Comparison of ENCODE assay signal across 19 cellular contexts in the genomic region with DNA sequence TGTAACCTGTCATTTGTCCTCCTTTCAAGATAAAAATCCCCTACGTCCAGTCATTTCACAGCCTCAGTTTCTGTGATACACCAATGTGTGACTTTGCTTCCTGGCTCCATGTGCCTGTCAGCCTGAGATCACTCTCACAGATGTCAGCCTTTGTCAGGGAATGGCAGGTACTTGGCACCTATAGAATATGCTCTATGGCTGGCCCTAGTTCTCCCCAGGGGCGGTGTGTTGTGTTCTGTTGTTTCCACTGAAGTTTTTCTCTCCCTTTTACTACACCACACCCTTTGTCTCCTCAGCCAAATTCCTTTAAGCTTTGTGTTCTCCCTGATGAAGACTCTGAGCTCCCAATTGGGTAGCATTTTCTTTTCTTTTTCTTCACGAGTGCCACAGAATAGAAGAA.
DNase-seq lines count a peak whose midpoint lies in the region; ATAC-seq and TF ChIP-seq lines count a peak whose summit lies in the region.
"Had no signal": no experiment of that assay in that cellular context is flagged by ENCODE, and none has a peak within 500 bp of the region (broad histone marks: within the 10 kb centered on the region; RNA-seq: fewer than 3 reads in every experiment).

No MANE protein-coding gene starts in this region.

- intact Hi-C loops in psoas muscle (cut with DNase I): no loop called here

- H3K36me3 ChIP-seq in hepatocyte (replicated peaks; ENCODE audit: insufficient read depth, low read depth) (no peaks in the 10 kb centered on the region), psoas muscle (ENCODE audit: insufficient read depth in 1 of 2, low read depth in 1 of 2) (no peaks in the 10 kb centered on the region)

- H3K4me1 ChIP-seq in hepatocyte (ENCODE audit: insufficient read depth) (no peaks in the 10 kb centered on the region), psoas muscle (peaks cover 5% of the 10 kb centered on the region)
- H3K4me1 ChIP-seq: body of pancreas had no signal

- H3K4me3 ChIP-seq in hepatocyte (peak overlapping the region; percentile 20), psoas muscle (peak overlapping the region; percentile 47)
- H3K4me3 ChIP-seq: body of pancreas had no signal

- TF ChIP-seq CTCF in hepatocyte (IDR thresholded peaks at IDR 0.05; ENCODE audit: poor library complexity): no peak
- TF ChIP-seq CTCF in psoas muscle (IDR thresholded peaks at IDR 0.05): no peak

- peak overlapping the region; percentile 65 for H3K4me2 ChIP-seq in hepatocyte

- H3K27me3 ChIP-seq in hepatocyte (peaks cover 14% of the 10 kb centered on the region), psoas muscle (ENCODE audit: insufficient read depth in 3 of 3, low read length in 2 of 3) (no peaks in the 10 kb centered on the region)
- H3K27me3 ChIP-seq: body of pancreas had no signal

- no peaks in the 10 kb centered on the region for H3K9me3 ChIP-seq in hepatocyte (ENCODE audit: low read depth)
- H3K9me3 ChIP-seq in psoas muscle: no peaks in the 10 kb centered on the region
- H3K9me3 ChIP-seq: body of pancreas had no signal

- no peaks in the 10 kb centered on the region for H4K20me1 ChIP-seq in hepatocyte (ENCODE audit: insufficient read depth, poor library complexity, severe bottlenecking)

- 64% methylated on average over 3 of the region's 3 CpGs for WGBS in hepatocyte (ENCODE audit: low lambda C conversion rate, missing lambda C conversion rate)
- WGBS in psoas muscle, 3 donors: 18 to 36% (median 26%) methylated on average over 3 of the region's 3 CpGs

- no peak overlapping the region for H2AFZ ChIP-seq in hepatocyte

- no peaks in the 10 kb centered on the region for H3K79me2 ChIP-seq in hepatocyte

- peak; percentile 53 to 85 (median 66) for ATAC-seq in psoas muscle
- no peak for ATAC-seq in HG02981 (IDR thresholded peaks at IDR 0.05; ENCODE audit: unreplicated experiment)
- ATAC-seq in GM18873 (IDR thresholded peaks at IDR 0.05; ENCODE audit: low FRiP score, unreplicated experiment): no peak
- ATAC-seq: body of pancreas had no signal

- no peaks in the 10 kb centered on the region for H3K9me2 ChIP-seq in hepatocyte (replicated peaks; ENCODE audit: insufficient read depth)

- DNase-seq in GM04503 (ENCODE audit: low read depth) (peak; percentile 12), LHCN-M2 (ENCODE audit: low read depth) (peak; percentile 31), hepatocyte (ENCODE audit: low spot score) (no peak), psoas muscle (no peak), NCI-H2029 treated with DMSO at 0.1 percent for 48 hours (lab: John Stamatoyannopoulos, UW) (no peak)
- no peak for DNase-seq in effector CD8-positive, alpha-beta T cell (lab: John Stamatoyannopoulos, UW)
- DNase-seq: activated CD4-positive, alpha-beta T cell treated with anti-CD3 and anti-CD28 coated beads, Interleukin-2, amount 10 ng/mL, durations not matched to agents 7 days and 5 days; activated CD8-positive, alpha-beta memory T cell treated with anti-CD3 and anti-CD28 coated beads, Interleukin-2, amount 50 U/mL, for 48 hours; activated naive CD4-positive, alpha-beta T cell; body of pancreas; CD8-positive, alpha-beta memory T cell; dermis blood vessel endothelial cell; kidney; NCI-H1436; NCI-H226; occipital lobe; stimulated activated CD4-positive, alpha-beta T cell treated with anti-CD3 and anti-CD28 coated beads, Interleukin-4, amount 100 ng/mL, for 1 hour had no signal

- H3K27ac ChIP-seq in hepatocyte (no peak overlapping the region), psoas muscle (no peak overlapping the region)
- H3K27ac ChIP-seq: body of pancreas had no signal

Comparison
In these comparisons a context has a peak if more than half of its experiments do, and no peak if none do; other contexts are left out.
1. DNase-seq: peak in GM04503 (single experiment) and LHCN-M2 (single experiment); none in hepatocyte (single experiment), psoas muscle (0 of 2), NCI-H2029 treated with DMSO at 0.1 percent for 48 hours (single experiment) and effector CD8-positive, alpha-beta T cell (single experiment).
2. ATAC-seq: peak in psoas muscle (4 of 4); none in HG02981 (single experiment) and GM18873 (single experiment).